8 cellular contexts compared by ENCODE assay signal in genomic region chr19:41321600-41322270, GRCh38. TPM values are rescaled to one million over a fixed set of nuclear protein-coding genes. Genes with fewer than 3 reads are reported as not detected.
DNase-seq lines count a peak whose midpoint lies in the region; ATAC-seq and TF ChIP-seq lines count a peak whose summit lies in the region.

No MANE protein-coding gene starts in this region.

- TF ChIP-seq CTCF in HEK293 (tag by site-specific recombination; IDR thresholded peaks at IDR 0.05) = peak; percentile 76
- peak; percentile 37; the same call in 1 of the 2 replicates for TF ChIP-seq CTCF in WTC11 (IDR thresholded peaks at IDR 0.05)
- TF ChIP-seq CTCF in smooth muscle cell (IDR thresholded peaks at IDR 0.05; ENCODE audit: borderline replicate concordance, insufficient read depth, poor library complexity, severe bottlenecking) = peak; percentile 55

- H3K27ac ChIP-seq in HEK293 (ENCODE audit: extremely low read depth, low read depth, low read length) (no peak overlapping the region), smooth muscle cell (ENCODE audit: low read depth) (peak overlapping the region; percentile 97)

- peaks cover 21% of the 10 kb centered on the region for H4K20me1 ChIP-seq in smooth muscle cell (ENCODE audit: low read depth)

- H3K27me3 ChIP-seq in smooth muscle cell (ENCODE audit: low read depth) = no peaks in the 10 kb centered on the region

- H3K9ac ChIP-seq in smooth muscle cell (ENCODE audit: low read depth) = peak overlapping the region; percentile 88

- H3K27me3 Mint-ChIP-seq in WTC11 (ENCODE audit: low read depth) = no peaks in the 10 kb centered on the region; the same call in 1 of the 2 replicates

- CTCF ChIA-PET in HEK293 (lab: Yijun Ruan, JAX) = interaction anchor here (0.5 to 2.2 kb wide), 24 partner anchors 11 to 964 kb away, joined by 3 to 14 read pairs (median 4); partner anchors contain the start of genes B9D2 and TGFB1
- CTCF ChIA-PET in WTC11 (lab: Charles Lee) = interaction anchor here (0.5 to 3.4 kb wide), 39 partner anchors 10 to 701 kb away, joined by 3 to 66 read pairs (median 4); partner anchors contain the start of genes B3GNT8, B9D2, CCDC97 and RAB4B

- H3K27ac Mint-ChIP-seq in WTC11 = no peak overlapping the region

- POLR2A ChIA-PET in HEK293 (lab: Yijun Ruan, JAX) = interaction anchor here (1.3 to 2.9 kb wide), 2 partner anchors 31 to 57 kb away, joined by 4 to 22 read pairs; partner anchors contain the start of genes HNRNPUL1 and TGFB1
- POLR2A ChIA-PET in WTC11 (lab: Charles Lee) = interaction anchor here (0.6 to 1.7 kb wide), 2 partner anchors 12 to 18 kb away, joined by 3 to 8 read pairs; partner anchors contain the start of gene CCDC97

- H3K9me3 ChIP-seq in HEK293 (ENCODE audit: control insufficient read depth, insufficient read depth, low read depth, low read length) (no peaks in the 10 kb centered on the region), smooth muscle cell (replicated peaks; ENCODE audit: low read depth) (no peaks in the 10 kb centered on the region)

- 17% methylated on average over 10 of the region's 10 CpGs for WGBS in smooth muscle cell (ENCODE audit: low lambda C conversion rate)

- H2AFZ ChIP-seq in smooth muscle cell (ENCODE audit: low read depth) = no peak overlapping the region

- H3K9me3 Mint-ChIP-seq in WTC11 = peaks cover 4% of the 10 kb centered on the region

- H3K36me3 ChIP-seq in HEK293 (ENCODE audit: control insufficient read depth in 2 of 2, insufficient read depth in 1 of 2, low read length in 2 of 2) (peaks cover 31 to 54% of the 10 kb centered on the region in 2 experiments), smooth muscle cell (ENCODE audit: low read depth) (no peaks in the 10 kb centered on the region)

- H3K36me3 Mint-ChIP-seq in WTC11 = peaks cover 22% of the 10 kb centered on the region

- no peak overlapping the region for H3K4me3 ChIP-seq in HEK293 (ENCODE audit: low read depth, low read length)
- no peak overlapping the region for H3K4me3 ChIP-seq in smooth muscle cell

- H3K79me2 ChIP-seq in smooth muscle cell (ENCODE audit: low read depth) = peaks cover 6% of the 10 kb centered on the region

- no peak overlapping the region for H3K4me3 Mint-ChIP-seq in WTC11

- H3K4me1 ChIP-seq in HEK293 (ENCODE audit: control insufficient read depth, insufficient read depth, low read length) (peaks cover 22% of the 10 kb centered on the region), smooth muscle cell (ENCODE audit: low read depth) (peaks cover 30% of the 10 kb centered on the region)

- H3K4me1 Mint-ChIP-seq in WTC11 = peaks cover 43% of the 10 kb centered on the region

- peak; percentile 61 for DNase-seq in CD1c-positive myeloid dendritic cell (ENCODE audit: extremely low spot score)
- DNase-seq in WTC11 (ENCODE audit: low spot score) = peak; percentile 70
- DNase-seq in left cardiac atrium = peak; percentile 62
- DNase-seq in smooth muscle cell (lab: John Stamatoyannopoulos, UW; ENCODE audit: unreplicated experiment) = peak; percentile 18
- DNase-seq in NCI-H2171 (lab: John Stamatoyannopoulos, UW) = no peak
- DNase-seq in occipital lobe (lab: John Stamatoyannopoulos, UW) = no peak

- peak overlapping the region; percentile 77 for H3K4me2 ChIP-seq in smooth muscle cell

- H3F3A ChIP-seq in smooth muscle cell (ENCODE audit: low read depth) = peaks cover 43% of the 10 kb centered on the region

- ATAC-seq in WTC11 (peak; percentile 60), left cardiac atrium (peak in 1 of 2 donors; percentile 7), GM19324 (IDR thresholded peaks at IDR 0.05; ENCODE audit: low FRiP score, unreplicated experiment) (no peak)

- intact Hi-C loops in left cardiac atrium (cut with DNase I) = loop anchor here in 1 of 2 donors (10.0 kb wide), 1 partner anchor 113 kb away; the partner anchor contains the start of gene DMAC2

TF ChIP-seq in HEK293, 187 proteins besides CTCF, POLR2A, EP300 and RAD21 (continues in another document):
- TF ChIP-seq PBX3 (CRISPR knock-in tag; IDR thresholded peaks at IDR 0.05) = no peak
- no peak for TF ChIP-seq ZNF362 (tag by site-specific recombination; IDR thresholded peaks at IDR 0.05)
- no peak for TF ChIP-seq ZNF513 (tag by site-specific recombination; IDR thresholded peaks at IDR 0.05)

TF ChIP-seq in WTC11, 78 proteins besides CTCF, POLR2A, EP300 and RAD21:
- TF ChIP-seq ARID4B (CRISPR knock-in tag; IDR thresholded peaks at IDR 0.05; ENCODE audit: borderline replicate concordance) (no peak), ZBTB43 (CRISPR knock-in tag; IDR thresholded peaks at IDR 0.05) (no peak), ZBTB21 (CRISPR knock-in tag; IDR thresholded peaks at IDR 0.05; ENCODE audit: borderline replicate concordance) (no peak), ZNF423 (CRISPR knock-in tag; IDR thresholded peaks at IDR 0.05) (no peak)

RNA-seq across cellular contexts. Expression of gene CCDC97, which starts 11.8 kb away (rescaled TPM):
- 29.7 to 31.4 TPM (median 30.8 TPM) in 3 replicates for total RNA-seq in WTC11 (2021)
- 10 to 100 TPM; 18.0 to 18.6 TPM for total RNA-seq in left cardiac atrium
- 3.0 and 7.5 TPM in 2 replicates for total RNA-seq in smooth muscle cell
- polyA plus RNA-seq in smooth muscle cell = 15.3 and 18.2 TPM in 2 replicates
- 6.4 TPM for total RNA-seq in occipital lobe

RNA-seq across cellular contexts. Expression of gene TGFB1, which starts 32.0 kb away (rescaled TPM):
- total RNA-seq in WTC11 (2021) (10.4 to 11.8 TPM (median 11.0 TPM) in 3 replicates), left cardiac atrium (10 to 100 TPM; 29.3 to 31.5 TPM), smooth muscle cell (37.6 and 51.7 TPM in 2 replicates), occipital lobe (0.94 TPM)
- 199 and 216 TPM in 2 replicates for polyA plus RNA-seq in smooth muscle cell

RNA-seq across cellular contexts. Expression of gene B9D2, which starts 42.2 kb away (rescaled TPM):
- total RNA-seq in WTC11 (2021) = 4.5 to 6.3 TPM (median 4.7 TPM) in 3 replicates
- total RNA-seq in left cardiac atrium = 1 to 10 TPM; 3.5 to 4.1 TPM
- total RNA-seq in smooth muscle cell = 1.6 and 2.1 TPM in 2 replicates
- polyA plus RNA-seq in smooth muscle cell = 12.2 and 13.9 TPM in 2 replicates
- 5.3 TPM for total RNA-seq in occipital lobe

RNA-seq across cellular contexts. Expression of gene TMEM91, which starts 54.6 kb away (rescaled TPM):
- 5.3 to 6.0 TPM (median 5.3 TPM) in 3 replicates for total RNA-seq in WTC11 (2021)
- 1 to 10 TPM; 6.3 to 6.8 TPM for total RNA-seq in left cardiac atrium
- total RNA-seq in smooth muscle cell = 11.0 and 19.2 TPM in 2 replicates
- 24.3 and 25.6 TPM in 2 replicates for polyA plus RNA-seq in smooth muscle cell
- 9.4 TPM for total RNA-seq in occipital lobe

RNA-seq across cellular contexts. Expression of gene HNRNPUL1, which starts 57.6 kb away (rescaled TPM):
- total RNA-seq in WTC11 (2021) = 246 to 282 TPM (median 257 TPM) in 3 replicates
- 100 to 1,000 TPM; 116 to 147 TPM for total RNA-seq in left cardiac atrium
- 78.6 and 101 TPM in 2 replicates for total RNA-seq in smooth muscle cell
- 121 and 125 TPM in 2 replicates for polyA plus RNA-seq in smooth muscle cell
- total RNA-seq in occipital lobe = 64.7 TPM

Comparison
In these comparisons a context has a peak if more than half of its experiments do, and no peak if none do; other contexts are left out.
1. DNase-seq: peak in CD1c-positive myeloid dendritic cell (single experiment), WTC11 (single experiment), left cardiac atrium (single experiment) and smooth muscle cell (single experiment); none in NCI-H2171 (single experiment) and occipital lobe (single experiment).
2. Peak in every context shown above with its lines, with median percentiles within 50 percentile points of each other: CTCF ChIP-seq.